In the genomic region with DNA sequence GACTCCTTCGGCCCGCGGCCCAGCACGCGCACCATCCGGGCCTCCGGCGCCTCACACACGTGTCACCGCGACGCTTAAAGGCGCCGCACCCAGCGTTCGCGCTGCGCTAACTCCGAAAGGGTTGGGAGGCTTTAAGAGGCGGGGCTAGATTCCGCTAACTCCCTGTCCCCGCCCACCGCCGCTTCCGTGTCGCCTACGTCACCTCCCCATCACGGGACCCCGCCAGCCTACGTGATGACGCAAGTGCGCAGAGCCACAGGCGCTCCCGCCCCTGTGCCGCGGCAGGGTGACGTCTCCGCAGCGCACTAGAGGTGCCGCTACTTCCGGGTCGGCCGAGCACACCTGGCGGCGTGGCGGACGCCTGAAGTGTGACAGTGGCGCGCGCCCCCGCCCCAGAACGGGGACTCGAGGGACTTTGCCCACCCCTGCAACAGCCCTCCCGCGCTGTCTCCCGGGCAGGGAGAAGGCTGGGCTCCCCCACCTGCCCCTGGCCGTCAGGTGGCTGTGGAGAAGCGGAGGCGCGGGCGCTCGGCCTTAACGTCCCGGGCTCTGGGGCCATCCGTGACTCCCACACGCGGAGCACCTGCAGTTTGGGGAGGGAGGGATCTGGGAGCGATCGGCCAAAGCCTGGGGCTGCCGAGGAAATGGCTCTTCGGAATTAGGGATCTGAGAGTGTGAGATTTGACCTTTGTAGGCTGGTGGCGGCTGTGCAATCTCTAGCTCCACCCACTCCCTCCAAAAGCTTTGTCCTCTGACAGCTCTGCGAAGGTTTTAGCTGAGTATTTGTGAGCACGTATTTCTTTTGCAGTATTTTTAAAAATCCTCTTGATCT, we compare ENCODE assay signal across 8 cellular contexts. TPM values are rescaled to one million over a fixed set of nuclear protein-coding genes. Genes with fewer than 3 reads are reported as not detected.
A peak's percentile ranks its signal among the peaks of the same experiment; 100 is the strongest.
DNase-seq lines count a peak whose midpoint lies in the region; ATAC-seq and TF ChIP-seq lines count a peak whose summit lies in the region.

Gene USP36, minus strand, starts transcription at position 35 of the 832 bp plus-strand sequence. CDS start 4,451 bp downstream, outside the sequence.

- peak; percentile 100 for DNase-seq in D341Med (ENCODE audit: low spot score)
- DNase-seq in HuH-7 (ENCODE audit: low spot score): peak; percentile 98
- DNase-seq in activated CD8-positive, alpha-beta memory T cell treated with anti-CD3 and anti-CD28 coated beads, Interleukin-2, amount 50 U/mL, for 48 hours: peak; percentile 100
- peak; percentile 98 for DNase-seq in endothelial cell (ENCODE audit: low spot score)
- DNase-seq in midbrain (lab: John Stamatoyannopoulos, UW): peak; percentile 100
- peak; percentile 100 for DNase-seq in stimulated activated CD8-positive, alpha-beta memory T cell treated with anti-CD3 and anti-CD28 coated beads, Interleukin-2, amount 100 ng/mL, for 1 hour (ENCODE audit: low read depth in 2 of 2)

- H3K4me2 ChIP-seq in OCI-LY3 (ENCODE audit: low read length): peak within 1 kb of the TSS; percentile 97

- TF ChIP-seq CTCF in OCI-LY3 (IDR thresholded peaks at IDR 0.05; ENCODE audit: low read depth, low read length) (no peak), endothelial cell (IDR thresholded peaks at IDR 0.05; ENCODE audit: unreplicated experiment) (peak; percentile 10)

- peak within 1 kb of the TSS; percentile 80 for H3K4me3 ChIP-seq in OCI-LY3 (ENCODE audit: low read length)

- H3K79me2 ChIP-seq in OCI-LY3 (ENCODE audit: low read length): peaks cover 53% of the 10 kb centered on the region

- peaks cover 20% of the 10 kb centered on the region for H3K36me3 ChIP-seq in OCI-LY3 (replicated peaks; ENCODE audit: low read depth, low read length)

- H3K4me1 Mint-ChIP-seq in endothelial cell (ENCODE audit: unreplicated experiment): peaks cover 18% of the 10 kb centered on the region

- peak; percentile 84 for ATAC-seq in GM21515 (IDR thresholded peaks at IDR 0.05; ENCODE audit: unreplicated experiment)

- peaks cover 29% of the 10 kb centered on the region for H4K20me1 ChIP-seq in OCI-LY3 (ENCODE audit: insufficient read depth, low read length)

- no peak within 1 kb of the TSS for H2AFZ ChIP-seq in OCI-LY3 (ENCODE audit: low read depth, low read length)

- H3K9ac ChIP-seq in OCI-LY3 (ENCODE audit: low read length): peak within 1 kb of the TSS; percentile 92

- H3K4me1 ChIP-seq in OCI-LY3 (ENCODE audit: low read length): peaks cover 17% of the 10 kb centered on the region

- peak within 1 kb of the TSS; percentile 97 for H3K4me3 Mint-ChIP-seq in endothelial cell (ENCODE audit: unreplicated experiment)

- H3K9me3 ChIP-seq in OCI-LY3 (ENCODE audit: insufficient read depth, low read length): no peaks in the 10 kb centered on the region

- no peaks in the 10 kb centered on the region for H3K27me3 ChIP-seq in OCI-LY3 (ENCODE audit: low read depth, low read length)

- peak within 1 kb of the TSS; percentile 74 for H3K27ac Mint-ChIP-seq in endothelial cell (ENCODE audit: unreplicated experiment)

- peak within 1 kb of the TSS; percentile 61 for H3K27ac ChIP-seq in OCI-LY3 (ENCODE audit: low read length)

- peaks cover 25% of the 10 kb centered on the region for H3K36me3 Mint-ChIP-seq in endothelial cell (ENCODE audit: low read depth, unreplicated experiment)

- H3K9me3 Mint-ChIP-seq in endothelial cell (ENCODE audit: unreplicated experiment): no peaks in the 10 kb centered on the region

- H3K27me3 Mint-ChIP-seq in endothelial cell (ENCODE audit: unreplicated experiment): peaks cover 11% of the 10 kb centered on the region

RNA-seq across cellular contexts. Expression of gene USP36, which starts in this region (rescaled TPM):
- 56.7 TPM for total RNA-seq in endothelial cell (ENCODE audit: unreplicated experiment)

Comparison
In these comparisons a context has a peak if more than half of its experiments do, and no peak if none do; other contexts are left out.
1. Peak in every context shown above with its lines: DNase-seq, ATAC-seq, H3K4me3 ChIP-seq and H3K27ac ChIP-seq.